In genomic region chr2:58950795-58951462, GRCh38 we compare ENCODE assay signal across 1 cellular context.
TF ChIP-seq lines count a peak whose summit lies in the region.

No MANE protein-coding gene starts in this region.

TF ChIP-seq in H1, 55 proteins besides CTCF, POLR2A, EP300 and RAD21 (continued from another document):
- TF ChIP-seq ATF2 (IDR thresholded peaks at IDR 0.05; ENCODE audit: low read length), result no peak
- no peak for TF ChIP-seq KDM5A (IDR thresholded peaks at IDR 0.05; ENCODE audit: low read length)
- no peak for TF ChIP-seq SUZ12 (IDR thresholded peaks at IDR 0.05; ENCODE audit: low read length)
- TF ChIP-seq SIN3A (conservative IDR thresholded peaks at IDR 0.05 in 1 of 2, IDR thresholded peaks at IDR 0.05 in 1 of 2; ENCODE audit: low read depth in 1 of 2, low read length in 2 of 2), result no peak
- TF ChIP-seq SP1 (IDR thresholded peaks at IDR 0.05; ENCODE audit: low read depth, low read length), result no peak
- no peak for TF ChIP-seq NRF1 (IDR thresholded peaks at IDR 0.05; ENCODE audit: low read depth, low read length)
- no peak for TF ChIP-seq CTBP2 (IDR thresholded peaks at IDR 0.05; ENCODE audit: borderline replicate concordance, insufficient read depth, insufficient read length, low read length)
- TF ChIP-seq RBBP5 (IDR thresholded peaks at IDR 0.05; ENCODE audit: borderline replicate concordance, low read depth, low read length), result no peak
